9 cellular contexts compared by ENCODE assay signal in genomic region chr17:81967533-81968395, GRCh38. TPM values are rescaled to one million over a fixed set of nuclear protein-coding genes. Genes with fewer than 3 reads are reported as not detected.
DNase-seq lines count a peak whose midpoint lies in the region; ATAC-seq and TF ChIP-seq lines count a peak whose summit lies in the region.
"Had no signal": no experiment of that assay in that cellular context is flagged by ENCODE, and none has a peak within 500 bp of the region (broad histone marks: within the 10 kb centered on the region; RNA-seq: fewer than 3 reads in every experiment).

No MANE protein-coding gene starts in this region.

- peaks cover 6% of the 10 kb centered on the region for H3K4me1 Mint-ChIP-seq in T-helper 17 cell

- H3K27me3 Mint-ChIP-seq in T-helper 17 cell = no peaks in the 10 kb centered on the region

- H3K9me3 ChIP-seq in T-helper 17 cell (ENCODE audit: control insufficient read depth, low read length, poor library complexity, severe bottlenecking) = no peaks in the 10 kb centered on the region
- no peaks in the 10 kb centered on the region for H3K9me3 ChIP-seq in ascending aorta
- H3K9me3 ChIP-seq in smooth muscle cell (replicated peaks; ENCODE audit: low read depth) = no peaks in the 10 kb centered on the region

- peaks cover 11% of the 10 kb centered on the region for H3F3A ChIP-seq in smooth muscle cell (ENCODE audit: low read depth)

- intact Hi-C loops in ascending aorta (cut with DNase I) = no loop called here

- H3K4me3 ChIP-seq in GM12865 (ENCODE audit: low read depth, low read length) (no peak overlapping the region), ascending aorta (peak overlapping the region; percentile 26 to 44), smooth muscle cell (no peak overlapping the region)

- no peak overlapping the region for H3K27ac ChIP-seq in ascending aorta
- no peak overlapping the region for H3K27ac ChIP-seq in smooth muscle cell (ENCODE audit: low read depth)

- no peak overlapping the region for H3K9ac ChIP-seq in smooth muscle cell (ENCODE audit: low read depth)

- H3K27me3 ChIP-seq in ascending aorta (no peaks in the 10 kb centered on the region), smooth muscle cell (ENCODE audit: low read depth) (no peaks in the 10 kb centered on the region)

- H3K36me3 Mint-ChIP-seq in T-helper 17 cell (ENCODE audit: low read depth) = no peaks in the 10 kb centered on the region

- no peaks in the 10 kb centered on the region for H3K36me3 ChIP-seq in ascending aorta
- no peaks in the 10 kb centered on the region for H3K36me3 ChIP-seq in smooth muscle cell (ENCODE audit: low read depth)

- H3K4me1 ChIP-seq in ascending aorta (peaks cover 6 to 8% of the 10 kb centered on the region in 2 donors), smooth muscle cell (ENCODE audit: low read depth) (peaks cover 16% of the 10 kb centered on the region)

- H3K27ac Mint-ChIP-seq in T-helper 17 cell = peak overlapping the region; percentile 79

- no peaks in the 10 kb centered on the region for H4K20me1 ChIP-seq in smooth muscle cell (ENCODE audit: low read depth)

- WGBS in smooth muscle cell (ENCODE audit: low lambda C conversion rate) = 34% methylated on average over 25 of the region's 36 CpGs

- DNase-seq in GM12865 (ENCODE audit: low read depth) (peak; percentile 84), LoVo (ENCODE audit: low spot score) (peak; percentile 45), T-helper 17 cell (peak; percentile 69 to 80 (median 70)), ascending aorta (ENCODE audit: low spot score in 2 of 2) (peak in 1 of 2 donors; percentile 79), iPS DF 19.7 (ENCODE audit: low read depth, low spot score) (peak; percentile 61), smooth muscle cell (lab: John Stamatoyannopoulos, UW; ENCODE audit: unreplicated experiment) (peak; percentile 18)

- TF ChIP-seq CTCF in GM12865 (IDR thresholded peaks at IDR 0.05; ENCODE audit: insufficient read depth, low read depth, low read length, missing control alignments) = no peak
- TF ChIP-seq CTCF in ascending aorta (IDR thresholded peaks at IDR 0.05) = no peak
- no peak for TF ChIP-seq CTCF in smooth muscle cell (IDR thresholded peaks at IDR 0.05; ENCODE audit: borderline replicate concordance, insufficient read depth, poor library complexity, severe bottlenecking)

- peak overlapping the region; percentile 5 for H2AFZ ChIP-seq in smooth muscle cell (ENCODE audit: low read depth)

- peak overlapping the region; percentile 26 for H3K4me2 ChIP-seq in smooth muscle cell

- peak overlapping the region; percentile 71 for H3K4me3 Mint-ChIP-seq in T-helper 17 cell

- peak; percentile 99 for ATAC-seq in T-helper 17 cell
- no peak for ATAC-seq in GM21515 (IDR thresholded peaks at IDR 0.05; ENCODE audit: unreplicated experiment)
- no peak for ATAC-seq in GM18909 (IDR thresholded peaks at IDR 0.05; ENCODE audit: poor library complexity, unreplicated experiment)

- no peaks in the 10 kb centered on the region for H3K79me2 ChIP-seq in smooth muscle cell (ENCODE audit: low read depth)

RNA-seq across cellular contexts. Expression of gene NOTUM, which starts 6.8 kb away (rescaled TPM):
- total RNA-seq in T-helper 17 cell (not detected), ascending aorta (not detected), smooth muscle cell (0.90 and 1.3 TPM in 2 replicates)
- polyA plus RNA-seq in smooth muscle cell = 0.24 and 2.9 TPM in 2 replicates

RNA-seq across cellular contexts. Expression of gene ASPSCR1, which starts 9.7 kb away (rescaled TPM):
- 10 to 100 TPM; 38.1 to 40.1 TPM for total RNA-seq in T-helper 17 cell
- 45.1 TPM for total RNA-seq in ascending aorta
- total RNA-seq in smooth muscle cell = 12.3 and 28.4 TPM in 2 replicates
- 36.5 and 44.0 TPM in 2 replicates for polyA plus RNA-seq in smooth muscle cell

RNA-seq across cellular contexts. Expression of gene MYADML2, which starts 20.7 kb away (rescaled TPM):
- total RNA-seq in T-helper 17 cell (not detected), ascending aorta (not detected), smooth muscle cell (not detected in 2 replicates)
- 0.82 TPM in 1 of 2 replicates, not detected in the other for polyA plus RNA-seq in smooth muscle cell
- total RNA-seq: dermis microvascular lymphatic vessel endothelial cell had no signal

RNA-seq across cellular contexts. Expression of gene PYCR1, which starts 30.7 kb away (rescaled TPM):
- 1 to 10 TPM in 1 of 2 donors, under 1 TPM in 1; 0.72 to 1.9 TPM for total RNA-seq in T-helper 17 cell
- 31.5 TPM for total RNA-seq in ascending aorta
- 144 and 157 TPM in 2 replicates for total RNA-seq in smooth muscle cell
- polyA plus RNA-seq in smooth muscle cell = 213 and 339 TPM in 2 replicates

RNA-seq across cellular contexts. Expression of gene MAFG, which starts 40.2 kb away (rescaled TPM):
- total RNA-seq in T-helper 17 cell (10 to 100 TPM; 15.4 to 23.0 TPM), ascending aorta (28.7 TPM), smooth muscle cell (13.7 and 15.3 TPM in 2 replicates)
- polyA plus RNA-seq in smooth muscle cell = 30.3 and 39.0 TPM in 2 replicates

Comparison
In these comparisons a context has a peak if more than half of its experiments do, and no peak if none do; other contexts are left out.
1. H3K4me3 ChIP-seq: peak in ascending aorta (2 of 2); none in GM12865 (single experiment) and smooth muscle cell (single experiment).